Comparison of ENCODE assay signal across 8 cellular contexts in the genomic region with DNA sequence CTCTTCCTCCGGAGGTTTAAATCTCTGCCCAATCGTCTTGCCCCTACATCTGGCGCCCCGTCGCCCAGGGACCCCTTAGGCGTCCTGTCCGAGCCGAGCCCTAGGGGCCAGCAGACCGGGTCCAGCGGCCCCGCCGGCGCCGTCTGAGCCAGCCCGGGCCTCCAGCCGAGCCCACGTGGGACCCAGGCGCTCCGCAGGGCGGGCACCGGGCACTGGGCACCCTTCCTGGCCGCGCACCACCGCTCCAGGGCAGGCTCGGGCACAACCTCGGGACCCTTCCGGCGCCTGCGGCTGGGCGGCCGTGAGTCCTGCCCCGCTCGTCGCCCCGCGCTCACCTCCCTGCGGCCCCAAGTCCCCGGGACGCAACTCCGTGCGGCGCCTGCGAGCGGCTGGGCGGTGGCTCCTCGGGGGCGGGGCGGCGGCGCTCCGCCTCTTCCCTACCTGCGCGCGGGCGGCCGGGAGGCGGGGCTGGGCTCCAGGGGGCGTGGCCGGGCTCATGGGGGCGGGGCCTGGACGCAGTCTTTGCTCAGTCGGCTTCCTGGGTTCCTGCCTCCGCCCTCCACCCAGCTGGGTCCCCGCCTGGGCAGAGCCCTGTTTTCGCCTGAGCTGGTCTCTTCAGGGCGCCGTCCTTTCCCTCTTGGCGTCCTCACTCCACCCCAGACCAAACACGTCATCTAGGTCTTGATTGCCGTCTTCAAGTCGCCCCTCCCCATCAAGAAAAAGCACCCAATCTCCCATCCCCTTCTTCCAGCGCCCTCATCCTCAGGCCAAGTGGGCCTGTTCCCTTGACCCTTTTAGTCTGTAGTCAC. TPM values are rescaled to one million over a fixed set of nuclear protein-coding genes. Genes with fewer than 3 reads are reported as not detected.
DNase-seq lines count a peak whose midpoint lies in the region; ATAC-seq and TF ChIP-seq lines count a peak whose summit lies in the region.

A gene (minus strand): TSS at position 406 of the 809 bp plus-strand sequence. CDS start 19,899 bp downstream, outside the sequence.

- H2BK5ac ChIP-seq in trophoblast cell (ENCODE audit: low read depth, low read length, poor library complexity), result no peak within 1 kb of the TSS

- CTCF ChIA-PET in HEK293 (lab: Yijun Ruan, JAX), result interaction anchor here (0.6 to 7.3 kb wide), 11 partner anchors 10 to 198 kb away, joined by 3 to 58 read pairs (median 8); a partner anchor contains a TSS

- H3K9me3 ChIP-seq in HEK293 (ENCODE audit: control insufficient read depth, insufficient read depth, low read depth, low read length) (no peaks in the 10 kb centered on the region), trophoblast cell (ENCODE audit: insufficient read depth, low read depth, low read length) (peaks cover 4% of the 10 kb centered on the region), tibial nerve (no peaks in the 10 kb centered on the region)

- H4K8ac ChIP-seq in trophoblast cell (ENCODE audit: low read depth, low read length), result peak within 1 kb of the TSS; percentile 18

- H3K4me1 Mint-ChIP-seq in activated naive CD8-positive, alpha-beta T cell treated with anti-CD3 and anti-CD28 coated beads, Interleukin-2, amount 10 ng/mL, durations not matched to agents 7 days and 5 days, result peaks cover 37% of the 10 kb centered on the region

- H3K4me3 Mint-ChIP-seq in activated naive CD8-positive, alpha-beta T cell treated with anti-CD3 and anti-CD28 coated beads, Interleukin-2, amount 10 ng/mL, durations not matched to agents 7 days and 5 days, result peak within 1 kb of the TSS; percentile 91

- H3K27me3 ChIP-seq in trophoblast cell (ENCODE audit: insufficient read depth, low read length) (no peaks in the 10 kb centered on the region), tibial nerve (no peaks in the 10 kb centered on the region)

- TF ChIP-seq POLR2A in NB4 (IDR thresholded peaks at IDR 0.05; ENCODE audit: extremely low read depth, insufficient read length), result peak; percentile 22
- TF ChIP-seq POLR2A in tibial nerve (IDR thresholded peaks at IDR 0.05), result peak; percentile 69 to 84

- H3K79me1 ChIP-seq in trophoblast cell (ENCODE audit: low read length), result peaks cover 5% of the 10 kb centered on the region

- peak within 1 kb of the TSS; percentile 65 for H2AFZ ChIP-seq in trophoblast cell (ENCODE audit: insufficient read depth, low read length, poor library complexity)

- peak within 1 kb of the TSS; percentile 95 for H3K4me2 ChIP-seq in trophoblast cell (ENCODE audit: low read length)

- no peaks in the 10 kb centered on the region for H3K27me3 Mint-ChIP-seq in activated naive CD8-positive, alpha-beta T cell treated with anti-CD3 and anti-CD28 coated beads, Interleukin-2, amount 10 ng/mL, durations not matched to agents 7 days and 5 days

- H2AK5ac ChIP-seq in trophoblast cell (ENCODE audit: low read length), result peak within 1 kb of the TSS; percentile 1

- TF ChIP-seq CTCF in HEK293 (tag by site-specific recombination; IDR thresholded peaks at IDR 0.05), result no peak
- no peak for TF ChIP-seq CTCF in NB4 (IDR thresholded peaks at IDR 0.05; ENCODE audit: low read depth, low read length)
- TF ChIP-seq CTCF in tibial nerve (IDR thresholded peaks at IDR 0.05), result peak in 2 of 5 experiments; percentile 30 to 42

- no peak within 1 kb of the TSS for H2BK120ac ChIP-seq in trophoblast cell (ENCODE audit: insufficient read depth, low read length, poor library complexity)

- DNase-seq in GM03348 (ENCODE audit: low spot score) (peak; percentile 96), NB4 (ENCODE audit: low read depth) (peak; percentile 86), SW480 (ENCODE audit: low spot score) (peak; percentile 78), head of caudate nucleus (peak; percentile 68 to 90 (median 84)), trophoblast cell (peak; percentile 71 to 86), tibial nerve (ENCODE audit: low spot score in 2 of 2) (peak; percentile 77 to 79)
- peak; percentile 100 for DNase-seq in activated naive CD8-positive, alpha-beta T cell treated with anti-CD3 and anti-CD28 coated beads, Interleukin-2, amount 10 ng/mL, durations not matched to agents 7 days and 5 days

- peaks cover 16% of the 10 kb centered on the region for H3K4me1 ChIP-seq in HEK293 (ENCODE audit: control insufficient read depth, insufficient read depth, low read length)
- H3K4me1 ChIP-seq in trophoblast cell (ENCODE audit: control insufficient read depth in 1 of 2, insufficient read depth in 2 of 2, low read length in 2 of 2), result peaks cover 23 to 34% of the 10 kb centered on the region in 2 experiments
- peaks cover 0 to 63% (median 25%) of the 10 kb centered on the region in 4 donors for H3K4me1 ChIP-seq in tibial nerve

- H3K27ac ChIP-seq in HEK293 (ENCODE audit: extremely low read depth, low read depth, low read length), result peak within 1 kb of the TSS; percentile 39; the same call in 1 of the 2 replicates
- H3K27ac ChIP-seq in trophoblast cell (ENCODE audit: low read depth, low read length), result no peak within 1 kb of the TSS
- H3K27ac ChIP-seq in tibial nerve, result peak within 1 kb of the TSS; percentile 61 to 89 (median 84)

- H3K9me3 Mint-ChIP-seq in activated naive CD8-positive, alpha-beta T cell treated with anti-CD3 and anti-CD28 coated beads, Interleukin-2, amount 10 ng/mL, durations not matched to agents 7 days and 5 days, result no peaks in the 10 kb centered on the region

- H2BK12ac ChIP-seq in trophoblast cell (ENCODE audit: low read length), result no peak within 1 kb of the TSS

- H3K79me2 ChIP-seq in trophoblast cell (ENCODE audit: control insufficient read depth, insufficient read depth, low read length, poor library complexity), result no peaks in the 10 kb centered on the region

- H3K9ac ChIP-seq in trophoblast cell (ENCODE audit: low read length), result peak within 1 kb of the TSS; percentile 34

- no peak within 1 kb of the TSS for H3K23ac ChIP-seq in trophoblast cell (ENCODE audit: low read length)

- H3K4me3 ChIP-seq in HEK293 (ENCODE audit: low read depth, low read length) (peak within 1 kb of the TSS; percentile 66), NB4 (ENCODE audit: low read depth, low read length) (peak within 1 kb of the TSS; percentile 57), trophoblast cell (ENCODE audit: low read depth, low read length) (peak within 1 kb of the TSS; percentile 86), tibial nerve (peak within 1 kb of the TSS; percentile 45 to 67 (median 49))

- peak; percentile 32 to 68 for TF ChIP-seq EP300 in tibial nerve (IDR thresholded peaks at IDR 0.05)

- H4K12ac ChIP-seq in trophoblast cell (ENCODE audit: low read depth, low read length), result peak within 1 kb of the TSS; percentile 12

- peak within 1 kb of the TSS; percentile 7 for H4K91ac ChIP-seq in trophoblast cell (ENCODE audit: low read depth, low read length)

- H3K36me3 Mint-ChIP-seq in activated naive CD8-positive, alpha-beta T cell treated with anti-CD3 and anti-CD28 coated beads, Interleukin-2, amount 10 ng/mL, durations not matched to agents 7 days and 5 days, result no peaks in the 10 kb centered on the region

- H3K27ac Mint-ChIP-seq in activated naive CD8-positive, alpha-beta T cell treated with anti-CD3 and anti-CD28 coated beads, Interleukin-2, amount 10 ng/mL, durations not matched to agents 7 days and 5 days, result peak within 1 kb of the TSS; percentile 95

- ATAC-seq in activated naive CD8-positive, alpha-beta T cell treated with anti-CD3 and anti-CD28 coated beads, Interleukin-2, amount 10 ng/mL, durations not matched to agents 7 days and 5 days (ENCODE audit: low read depth), result peak; percentile 90

- no CpG with 5 or more reads among the region's 72 CpGs for WGBS in trophoblast cell (ENCODE audit: extremely low coverage, insufficient coverage, insufficient read length)
- 1 to 5% methylated on average over 15 to 26 of the region's 72 CpGs for whole genome bisulfite sequencing in tibial nerve, 2 donors

- POLR2A ChIA-PET in HEK293 (lab: Yijun Ruan, JAX), result interaction anchor here (0.6 to 1.6 kb wide), 5 partner anchors 21 to 169 kb away, joined by 3 to 5 read pairs (median 5); a partner anchor contains a TSS
- POLR2A ChIA-PET in activated naive CD8-positive, alpha-beta T cell treated with anti-CD3 and anti-CD28 coated beads, Interleukin-2, amount 10 ng/mL, durations not matched to agents 7 days and 5 days (lab: Charles Lee), result interaction anchor here (0.5 to 2.6 kb wide), 14 partner anchors 10 to 441 kb away, joined by 3 to 35 read pairs (median 4); a partner anchor contains a TSS

- intact Hi-C loops in head of caudate nucleus (cut with DNase I), result loop anchor here (10.0 kb wide), 1 partner anchor 96 kb away; no protein-coding TSS in a partner anchor

- H3K36me3 ChIP-seq in HEK293 (ENCODE audit: control insufficient read depth in 2 of 2, insufficient read depth in 1 of 2, low read length in 2 of 2), result no peaks in the 10 kb centered on the region
- H3K36me3 ChIP-seq in trophoblast cell (ENCODE audit: control insufficient read depth in 1 of 2, insufficient read depth in 2 of 2, low read length in 2 of 2), result no peaks in the 10 kb centered on the region
- H3K36me3 ChIP-seq in tibial nerve, result no peaks in the 10 kb centered on the region

- H3K18ac ChIP-seq in trophoblast cell (ENCODE audit: low read length), result no peak within 1 kb of the TSS

- no peak within 1 kb of the TSS for H3K4ac ChIP-seq in trophoblast cell (ENCODE audit: low read depth, low read length)

- H3K14ac ChIP-seq in trophoblast cell (ENCODE audit: low read length), result peak within 1 kb of the TSS; percentile 33

TF ChIP-seq in HEK293, 187 proteins besides CTCF, POLR2A, EP300 and RAD21 (continues in another document):
- TF ChIP-seq ZEB2 (tag by site-specific recombination; IDR thresholded peaks at IDR 0.05) (no peak), PRDM1 (tag by site-specific recombination; IDR thresholded peaks at IDR 0.05) (peak; percentile 79), ZNF660 (tag by site-specific recombination; IDR thresholded peaks at IDR 0.05) (0 out of 2 replicates have a peak, but pooled peaks have one; percentile 36)
- TF ChIP-seq, protein P1, sequence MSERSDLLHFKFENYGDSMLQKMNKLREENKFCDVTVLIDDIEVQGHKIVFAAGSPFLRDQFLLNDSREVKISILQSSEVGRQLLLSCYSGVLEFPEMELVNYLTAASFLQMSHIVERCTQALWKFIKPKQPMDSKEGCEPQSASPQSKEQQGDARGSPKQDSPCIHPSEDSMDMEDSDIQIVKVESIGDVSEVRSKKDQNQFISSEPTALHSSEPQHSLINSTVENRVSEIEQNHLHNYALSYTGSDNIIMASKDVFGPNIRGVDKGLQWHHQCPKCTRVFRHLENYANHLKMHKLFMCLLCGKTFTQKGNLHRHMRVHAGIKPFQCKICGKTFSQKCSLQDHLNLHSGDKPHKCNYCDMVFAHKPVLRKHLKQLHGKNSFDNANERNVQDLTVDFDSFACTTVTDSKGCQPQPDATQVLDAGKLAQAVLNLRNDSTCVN (tag by site-specific recombination; optimal IDR thresholded peaks at IDR 0.05), result peak; percentile 42

RNA-seq across cellular contexts. Expression of the gene that starts here (rescaled TPM):
- 10 to 100 TPM; 65.1 to 67.2 TPM for total RNA-seq in activated naive CD8-positive, alpha-beta T cell treated with anti-CD3 and anti-CD28 coated beads, Interleukin-2, amount 10 ng/mL, durations not matched to agents 7 days and 5 days
- 11.1 and 11.6 TPM in 2 replicates for polyA plus RNA-seq in trophoblast cell (2013)
- total RNA-seq in tibial nerve, result 10 to 100 TPM; 33.1 to 99.0 (median 73.5) TPM
